1 cellular context compared by ENCODE assay signal in genomic region chr1:1117469-1117831, GRCh38.
TF ChIP-seq lines count a peak whose summit lies in the region.

No MANE protein-coding gene starts in this region.

TF ChIP-seq in HCT116, 20 proteins besides CTCF, POLR2A, EP300 and RAD21 (continued from another document):
- TF ChIP-seq MAX (IDR thresholded peaks at IDR 0.05): no peak
- TF ChIP-seq CBX3 (IDR thresholded peaks at IDR 0.05; ENCODE audit: low read depth): no peak
- TF ChIP-seq EGR1 (IDR thresholded peaks at IDR 0.05; ENCODE audit: low read depth): no peak
- TF ChIP-seq JUND (IDR thresholded peaks at IDR 0.05): no peak
- TF ChIP-seq SP1 (IDR thresholded peaks at IDR 0.05; ENCODE audit: low read depth): no peak
- TF ChIP-seq YY1 (IDR thresholded peaks at IDR 0.05; ENCODE audit: extremely low read depth, insufficient replicate concordance, low read depth, low read length): no peak
